31 cellular contexts compared by ENCODE assay signal in genomic region chr17:81994593-81995462, GRCh38. TPM values are rescaled to one million over a fixed set of nuclear protein-coding genes. Genes with fewer than 3 reads are reported as not detected.
DNase-seq lines count a peak whose midpoint lies in the region; ATAC-seq, FAIRE-seq and TF ChIP-seq lines count a peak whose summit lies in the region.
"Had no signal": no experiment of that assay in that cellular context is flagged by ENCODE, and none has a peak within 500 bp of the region (broad histone marks: within the 10 kb centered on the region; RNA-seq: fewer than 3 reads in every experiment).

No MANE protein-coding gene starts in this region.

- TF ChIP-seq EP300 in H1 (IDR thresholded peaks at IDR 0.05; ENCODE audit: borderline replicate concordance in 1 of 2, low read depth in 2 of 2, low read length in 2 of 2), result no peak

- no peak overlapping the region for H4K5ac ChIP-seq in H1 (ENCODE audit: insufficient read length, low read depth, low read length)

- H2AK5ac ChIP-seq in H1 (ENCODE audit: low read depth, low read length) (no peak overlapping the region), neuronal stem cell (ENCODE audit: low read depth, low read length) (peak overlapping the region; percentile 96)

- H2BK15ac ChIP-seq in H1 (ENCODE audit: low read length) (no peak overlapping the region), neuronal stem cell (ENCODE audit: low read length) (no peak overlapping the region)

- DNase-seq in stimulated activated naive CD8-positive, alpha-beta T cell treated with anti-CD3 and anti-CD28 coated beads, Interleukin-15, amount 100 ng/mL, for 72 hours, result no peak
- DNase-seq in stimulated activated naive CD8-positive, alpha-beta T cell treated with anti-CD3 and anti-CD28 coated beads, Interleukin-15, Interleukin-2, amounts not matched to agents 100 U/mL and 50 U/mL, for 24 hours, result no peak
- peak in 1 of 2 experiments; percentile 46 for DNase-seq in H1 (ENCODE audit: low read depth in 1 of 2, low spot score in 2 of 2)
- no peak for DNase-seq in neuronal stem cell (ENCODE audit: low spot score)
- DNase-seq in HuH-7 (ENCODE audit: low spot score), result no peak
- DNase-seq in NCI-H2081 (lab: John Stamatoyannopoulos, UW), result no peak
- DNase-seq in GM12892 (ENCODE audit: insufficient read length), result no peak
- DNase-seq: activated B cell treated with CpG ODN at 0.5 μM for 24 hours; activated CD8-positive, alpha-beta memory T cell treated with anti-CD3 and anti-CD28 coated beads, Interleukin-2, amount 50 U/mL, for 4 hours; AML-193; CD8-positive, alpha-beta T cell; DMS79; effector CD4-positive, alpha-beta T cell; foreskin fibroblast; Karpas-422; left colon; MV-4-11; naive thymus-derived CD4-positive, alpha-beta T cell; NCI-H510A treated with DMSO at 0.1 percent for 48 hours; ovary; upper lobe of right lung had no signal

- WGBS in H1 (ENCODE audit: extremely low coverage in 1 of 2, insufficient coverage in 1 of 2, insufficient read length in 1 of 2, insufficient replicate concordance in 2 of 2, low coverage in 1 of 2, low lambda C conversion rate in 2 of 2, missing lambda C conversion rate in 1 of 2), 2 experiments, result 92% methylated on average over 27 of the region's 39 CpGs; no CpG with 5 or more reads in 1 of the 2 experiments
- no CpG with 5 or more reads among the region's 39 CpGs for WGBS in neuronal stem cell (ENCODE audit: extremely low coverage in 2 of 2, insufficient read length in 2 of 2, insufficient replicate concordance in 1 of 2), 2 donors

- peaks cover 11% of the 10 kb centered on the region for H3K4me1 Mint-ChIP-seq in stimulated activated naive CD8-positive, alpha-beta T cell treated with anti-CD3 and anti-CD28 coated beads, Interleukin-15, amount 100 ng/mL, for 72 hours
- H3K4me1 Mint-ChIP-seq: activated B cell treated with CpG ODN at 0.5 μM for 24 hours had no signal

- FAIRE-seq in H1 (lab: Jason Lieb, UNC), result no peak
- FAIRE-seq in GM12892 (lab: Jason Lieb, UNC), result no peak
- FAIRE-seq: HTR-8/SVneo had no signal

- POLR2A ChIA-PET in H1 (lab: Charles Lee; ENCODE audit: partially characterized antibody), result interaction anchor here (1.1 to 1.4 kb wide), 3 partner anchors 9 to 74 kb away, joined by 3 read pairs; no protein-coding TSS in a partner anchor

- TF ChIP-seq POLR2A in H1 (IDR thresholded peaks at IDR 0.05; ENCODE audit: control extremely low read depth in 1 of 2, low read depth in 2 of 2, low read length in 2 of 2) (no peak), GM12892 (IDR thresholded peaks at IDR 0.05; ENCODE audit: low read depth, low read length) (no peak)

- H3K14ac ChIP-seq in H1 (ENCODE audit: insufficient read length), result no peak overlapping the region
- H3K14ac ChIP-seq in neuronal stem cell (ENCODE audit: low read length), result peak overlapping the region; percentile 67

- peaks cover 3 to 15% of the 10 kb centered on the region in 2 experiments for H4K20me1 ChIP-seq in H1 (replicated peaks in 1 of 2; ENCODE audit: control insufficient read depth in 1 of 2, insufficient read depth in 2 of 2, low read length in 2 of 2)

- H2BK12ac ChIP-seq in H1 (ENCODE audit: low read depth, low read length) (0 out of 2 replicates have a peak overlapping the region, but pooled peaks have one; percentile 17), neuronal stem cell (ENCODE audit: low read length) (no peak overlapping the region)

- H2AFZ ChIP-seq in H1 (ENCODE audit: low read length), result no peak overlapping the region
- H2AFZ ChIP-seq in neuronal stem cell (ENCODE audit: low read length), result no peak overlapping the region
- H2AFZ ChIP-seq: GM23338 had no signal

- no peak for TF ChIP-seq CTCF in H1 (IDR thresholded peaks at IDR 0.05; ENCODE audit: control extremely low read depth in 1 of 3, insufficient read depth in 1 of 3, low read depth in 1 of 3, low read length in 3 of 3)

- H3K4me3 ChIP-seq in H1 (ENCODE audit: extremely low read depth in 1 of 4, insufficient read depth in 2 of 4, low read depth in 3 of 4, low read length in 4 of 4) (no peak overlapping the region), neuronal stem cell (ENCODE audit: low read length in 2 of 2) (no peak overlapping the region)
- H3K4me3 ChIP-seq: ascending aorta, GM23338, ovary, right atrium auricular region, upper lobe of right lung had no signal

- H2BK120ac ChIP-seq in H1 (replicated peaks; ENCODE audit: low read depth, low read length) (no peak overlapping the region), neuronal stem cell (ENCODE audit: low read depth, low read length) (no peak overlapping the region)

- H3K79me1 ChIP-seq in H1 (ENCODE audit: low read depth, low read length), result peaks cover 5% of the 10 kb centered on the region
- peaks cover 12% of the 10 kb centered on the region for H3K79me1 ChIP-seq in neuronal stem cell (ENCODE audit: low read depth, low read length)

- H3K4me1 ChIP-seq in H1 (replicated peaks in 1 of 4; ENCODE audit: control insufficient read depth in 3 of 4, insufficient read depth in 4 of 4, low read length in 3 of 4), result peaks cover 0 to 31% (median 27%) of the 10 kb centered on the region in 4 experiments; a peak in 6 of 7 replicates
- H3K4me1 ChIP-seq in neuronal stem cell (ENCODE audit: control insufficient read depth in 2 of 2, insufficient read depth in 1 of 2, low read depth in 1 of 2, low read length in 2 of 2), result peaks cover 25 to 29% of the 10 kb centered on the region in 2 donors

- H3K9me3 ChIP-seq in H1 (ENCODE audit: insufficient read depth in 2 of 2, low read depth in 1 of 2, low read length in 1 of 2) (no peaks in the 10 kb centered on the region), neuronal stem cell (replicated peaks in 1 of 2; ENCODE audit: control insufficient read depth in 2 of 2, insufficient read depth in 1 of 2, low read depth in 1 of 2, low read length in 2 of 2) (peaks cover 3 to 8% of the 10 kb centered on the region in 2 donors)
- H3K9me3 ChIP-seq: ascending aorta, ovary, right atrium auricular region, upper lobe of right lung had no signal

- ATAC-seq in stimulated activated naive CD8-positive, alpha-beta T cell treated with anti-CD3 and anti-CD28 coated beads, Interleukin-15, amount 100 ng/mL, for 72 hours, result peak; percentile 26
- ATAC-seq in stimulated activated naive CD8-positive, alpha-beta T cell treated with anti-CD3 and anti-CD28 coated beads, Interleukin-15, Interleukin-2, amounts not matched to agents 100 U/mL and 50 U/mL, for 24 hours, result no peak
- no peak for ATAC-seq in GM19035 (IDR thresholded peaks at IDR 0.05; ENCODE audit: unreplicated experiment)
- ATAC-seq: activated T-helper 17 cell treated with anti-CD3 and anti-CD28 coated beads, Interleukin-2, amount 50 U/mL, for 72 hours; CD8-positive, alpha-beta T cell; left colon; naive thymus-derived CD4-positive, alpha-beta T cell; upper lobe of right lung had no signal

- H3K27me3 Mint-ChIP-seq in stimulated activated naive CD8-positive, alpha-beta T cell treated with anti-CD3 and anti-CD28 coated beads, Interleukin-15, amount 100 ng/mL, for 72 hours, result no peaks in the 10 kb centered on the region
- H3K27me3 Mint-ChIP-seq: activated B cell treated with CpG ODN at 0.5 μM for 24 hours; activated naive CD8-positive, alpha-beta T cell; activated T-helper 17 cell treated with anti-CD3 and anti-CD28 coated beads, Interleukin-2, amount 50 U/mL, for 72 hours; naive thymus-derived CD4-positive, alpha-beta T cell had no signal

- no peak overlapping the region for H3K23ac ChIP-seq in H1 (ENCODE audit: insufficient read length)
- H3K23ac ChIP-seq in neuronal stem cell (ENCODE audit: low read depth, low read length, poor library complexity), result peak overlapping the region; percentile 73

- H3K4me2 ChIP-seq in H1 (ENCODE audit: insufficient read depth in 1 of 2, low read depth in 2 of 2, low read length in 2 of 2) (no peak overlapping the region), neuronal stem cell (ENCODE audit: insufficient read depth, low read length, poor library complexity, severe bottlenecking) (no peak overlapping the region)
- H3K4me2 ChIP-seq: GM23338 had no signal

- H3K9me3 Mint-ChIP-seq in stimulated activated naive CD8-positive, alpha-beta T cell treated with anti-CD3 and anti-CD28 coated beads, Interleukin-15, amount 100 ng/mL, for 72 hours, result no peaks in the 10 kb centered on the region
- H3K9me3 Mint-ChIP-seq: activated B cell treated with CpG ODN at 0.5 μM for 24 hours; activated T-helper 17 cell treated with anti-CD3 and anti-CD28 coated beads, Interleukin-2, amount 50 U/mL, for 72 hours; CD8-positive, alpha-beta T cell; GM23338; mesothelial cell of epicardium; naive thymus-derived CD4-positive, alpha-beta T cell had no signal

- H2BK20ac ChIP-seq in H1 (ENCODE audit: low read length), result no peak overlapping the region

- H3K4ac ChIP-seq in H1 (replicated peaks; ENCODE audit: insufficient read length, low read depth, low read length), result no peak overlapping the region
- no peak overlapping the region for H3K4ac ChIP-seq in neuronal stem cell (ENCODE audit: low read length)

- H3K18ac ChIP-seq in H1 (ENCODE audit: extremely low read depth, low read length) (no peak overlapping the region), neuronal stem cell (ENCODE audit: low read length) (peak overlapping the region; percentile 87)

- H3K27me3 ChIP-seq in H1 (replicated peaks in 1 of 4; ENCODE audit: control insufficient read depth in 3 of 4, extremely low read depth in 1 of 4, insufficient read depth in 3 of 4, low read length in 3 of 4), result no peaks in the 10 kb centered on the region
- H3K27me3 ChIP-seq in neuronal stem cell (ENCODE audit: control insufficient read depth in 3 of 3, insufficient read depth in 3 of 3, low read depth in 1 of 3, low read length in 3 of 3), result no peaks in the 10 kb centered on the region
- H3K27me3 ChIP-seq: ascending aorta, ovary, right atrium auricular region, upper lobe of right lung had no signal

- H3K27ac Mint-ChIP-seq in stimulated activated naive CD8-positive, alpha-beta T cell treated with anti-CD3 and anti-CD28 coated beads, Interleukin-15, amount 100 ng/mL, for 72 hours, result no peak overlapping the region
- H3K27ac Mint-ChIP-seq: activated B cell treated with CpG ODN at 0.5 μM for 24 hours; activated naive CD8-positive, alpha-beta T cell; activated T-helper 17 cell treated with anti-CD3 and anti-CD28 coated beads, Interleukin-2, amount 50 U/mL, for 72 hours; CD8-positive, alpha-beta T cell; GM23338; mesothelial cell of epicardium; naive thymus-derived CD4-positive, alpha-beta T cell had no signal

- no peaks in the 10 kb centered on the region for H3K23me2 ChIP-seq in H1 (ENCODE audit: low read depth, low read length)

- H3K36me3 ChIP-seq in H1 (ENCODE audit: control insufficient read depth in 2 of 4, insufficient read depth in 4 of 4, low read length in 3 of 4) (no peaks in the 10 kb centered on the region), neuronal stem cell (replicated peaks in 1 of 2; ENCODE audit: control insufficient read depth in 2 of 2, insufficient read depth in 2 of 2, low read length in 2 of 2) (peaks cover 0 to 7% of the 10 kb centered on the region in 2 donors)
- H3K36me3 ChIP-seq: ovary, right atrium auricular region had no signal

- H4K8ac ChIP-seq in H1 (ENCODE audit: extremely low read depth, insufficient read depth, low read length), result peak overlapping the region; percentile 80
- peak overlapping the region; percentile 82 for H4K8ac ChIP-seq in neuronal stem cell (ENCODE audit: low read depth, low read length)

- no peak overlapping the region for H3K4me3 Mint-ChIP-seq in stimulated activated naive CD8-positive, alpha-beta T cell treated with anti-CD3 and anti-CD28 coated beads, Interleukin-15, amount 100 ng/mL, for 72 hours
- H3K4me3 Mint-ChIP-seq: activated B cell treated with CpG ODN at 0.5 μM for 24 hours; activated naive CD8-positive, alpha-beta T cell; activated T-helper 17 cell treated with anti-CD3 and anti-CD28 coated beads, Interleukin-2, amount 50 U/mL, for 72 hours; CD8-positive, alpha-beta T cell; GM23338; mesothelial cell of epicardium; naive thymus-derived CD4-positive, alpha-beta T cell had no signal

- H3K79me2 ChIP-seq in H1 (ENCODE audit: control insufficient read depth in 1 of 2, insufficient read depth in 2 of 2, low read length in 2 of 2), result no peaks in the 10 kb centered on the region; a peak in 1 of 4 replicates

- CTCF ChIA-PET in H1 (lab: Charles Lee; ENCODE audit: partially characterized antibody), result interaction anchor here (1.3 to 3.2 kb wide), 13 partner anchors 10 to 126 kb away, joined by 3 to 20 read pairs (median 6); partner anchors contain the start of gene MAFG

- 0 out of 2 replicates have a peak overlapping the region, but pooled peaks have one; percentile 52 for H2BK5ac ChIP-seq in H1 (ENCODE audit: low read depth, low read length)
- peak overlapping the region; percentile 82 for H2BK5ac ChIP-seq in neuronal stem cell (ENCODE audit: low read length)

- H4K91ac ChIP-seq in H1 (replicated peaks; ENCODE audit: insufficient read length, low read length) (no peak overlapping the region), neuronal stem cell (ENCODE audit: low read depth, low read length, poor library complexity) (no peak overlapping the region)

- no peak overlapping the region for H3K56ac ChIP-seq in H1 (replicated peaks; ENCODE audit: insufficient read length, low read depth, low read length)

- 0 out of 2 replicates have a peak overlapping the region, but pooled peaks have one; percentile 34 for H3K27ac ChIP-seq in H1 (ENCODE audit: low read depth, low read length)
- H3K27ac ChIP-seq in neuronal stem cell (replicated peaks; ENCODE audit: low read length), result peak overlapping the region; percentile 22
- H3K27ac ChIP-seq: ascending aorta, ovary, right atrium auricular region, upper lobe of right lung had no signal

- no peak for TF ChIP-seq RAD21 in H1 (IDR thresholded peaks at IDR 0.05 in 1 of 2, conservative IDR thresholded peaks at IDR 0.05 in 1 of 2; ENCODE audit: low read depth in 2 of 2, low read length in 2 of 2)

- no peak overlapping the region for H3K9ac ChIP-seq in H1 (replicated peaks in 1 of 4; ENCODE audit: extremely low read depth in 1 of 4, low read depth in 3 of 4, low read length in 3 of 4)
- peak overlapping the region; percentile 77 for H3K9ac ChIP-seq in neuronal stem cell (ENCODE audit: low read depth, low read length, poor library complexity)

RNA-seq across cellular contexts. Expression of gene ASPSCR1, which starts 17.4 kb away (rescaled TPM):
- total RNA-seq in H1 (2021; fragmentation: NEBNext Ultra II Directional; extraction: Animal tissue kit (Norgen Biotek cat#: 25700)), result 41.8 and 43.7 TPM in 2 replicates
- polyA plus RNA-seq in H1 (2011; rRNA removed), result 33.3 and 54.6 TPM in 2 replicates
- 43.7 TPM for polyA plus RNA-seq in H1 (2011; cell fraction: cytosol; rRNA removed)
- 133 TPM for polyA plus RNA-seq in H1 (2011; cell fraction: nucleus; rRNA removed)
- 24.0 to 39.4 TPM (median 37.1 TPM) in 4 replicates for polyA plus RNA-seq in H1 (2012, experiment 1 of 2)
- polyA plus RNA-seq in H1 (2012, experiment 2 of 2), result 26.0 TPM
- 30.1 TPM for polyA plus RNA-seq in H1 (2013, experiment 1 of 2)
- polyA plus RNA-seq in H1 (2013, experiment 2 of 2), result 24.4 TPM
- polyA minus RNA-seq in H1 (2011; rRNA and poly(A)+ RNA removed), result 8.9 and 13.5 TPM in 2 replicates
- 40.8 TPM for polyA minus RNA-seq in H1 (2011; cell fraction: cytosol; rRNA and poly(A)+ RNA removed)
- 50.0 TPM for polyA minus RNA-seq in H1 (2011; cell fraction: nucleus; rRNA and poly(A)+ RNA removed)
- polyA plus RNA-seq in neuronal stem cell (2013, experiment 1 of 2), result 21.8 TPM
- polyA plus RNA-seq in neuronal stem cell (2013, experiment 2 of 2), result 24.2 TPM
- polyA plus RNA-seq in GM12892 (2012; ENCODE audit: missing spikeins), result 12.7 TPM

RNA-seq across cellular contexts. Expression of gene CENPX, which starts 27.9 kb away (rescaled TPM):
- 111 and 116 TPM in 2 replicates for total RNA-seq in H1 (2021; fragmentation: NEBNext Ultra II Directional; extraction: Animal tissue kit (Norgen Biotek cat#: 25700))
- polyA plus RNA-seq in H1 (2011; rRNA removed), result 122 and 133 TPM in 2 replicates
- 131 TPM for polyA plus RNA-seq in H1 (2011; cell fraction: cytosol; rRNA removed)
- polyA plus RNA-seq in H1 (2011; cell fraction: nucleus; rRNA removed), result 145 TPM
- polyA plus RNA-seq in H1 (2012, experiment 1 of 2), result 94.8 to 140 TPM (median 130 TPM) in 4 replicates
- polyA plus RNA-seq in H1 (2012, experiment 2 of 2), result 158 TPM
- polyA plus RNA-seq in H1 (2013, experiment 1 of 2), result 61.6 TPM
- polyA plus RNA-seq in H1 (2013, experiment 2 of 2), result 59.1 TPM
- polyA minus RNA-seq in H1 (2011; rRNA and poly(A)+ RNA removed), result 21.3 and 26.4 TPM in 2 replicates
- polyA minus RNA-seq in H1 (2011; cell fraction: cytosol; rRNA and poly(A)+ RNA removed), result 35.9 TPM
- 36.4 TPM for polyA minus RNA-seq in H1 (2011; cell fraction: nucleus; rRNA and poly(A)+ RNA removed)
- 45.1 TPM for polyA plus RNA-seq in neuronal stem cell (2013, experiment 1 of 2)
- 45.1 TPM for polyA plus RNA-seq in neuronal stem cell (2013, experiment 2 of 2)
- 67.6 TPM for polyA plus RNA-seq in GM12892 (2012; ENCODE audit: missing spikeins)

RNA-seq across cellular contexts. Expression of gene LRRC45, which starts 28.3 kb away (rescaled TPM):
- total RNA-seq in H1 (2021; fragmentation: NEBNext Ultra II Directional; extraction: Animal tissue kit (Norgen Biotek cat#: 25700)), result 28.2 and 29.0 TPM in 2 replicates
- 11.5 and 17.3 TPM in 2 replicates for polyA plus RNA-seq in H1 (2011; rRNA removed)
- 23.7 TPM for polyA plus RNA-seq in H1 (2011; cell fraction: cytosol; rRNA removed)
- polyA plus RNA-seq in H1 (2011; cell fraction: nucleus; rRNA removed), result 96.6 TPM
- polyA plus RNA-seq in H1 (2012, experiment 1 of 2), result 15.2 to 25.5 TPM (median 25.4 TPM) in 4 replicates
- 17.3 TPM for polyA plus RNA-seq in H1 (2012, experiment 2 of 2)
- polyA plus RNA-seq in H1 (2013, experiment 1 of 2), result 14.7 TPM
- 13.4 TPM for polyA plus RNA-seq in H1 (2013, experiment 2 of 2)
- 7.8 and 8.0 TPM in 2 replicates for polyA minus RNA-seq in H1 (2011; rRNA and poly(A)+ RNA removed)
- 14.1 TPM for polyA minus RNA-seq in H1 (2011; cell fraction: cytosol; rRNA and poly(A)+ RNA removed)
- polyA minus RNA-seq in H1 (2011; cell fraction: nucleus; rRNA and poly(A)+ RNA removed), result 21.5 TPM
- polyA plus RNA-seq in neuronal stem cell (2013, experiment 1 of 2), result 13.2 TPM
- 12.5 TPM for polyA plus RNA-seq in neuronal stem cell (2013, experiment 2 of 2)
- polyA plus RNA-seq in GM12892 (2012; ENCODE audit: missing spikeins), result 10.8 TPM

RNA-seq across cellular contexts. Expression of gene NOTUM, which starts 33.8 kb away (rescaled TPM):
- total RNA-seq in H1 (2021; fragmentation: NEBNext Ultra II Directional; extraction: Animal tissue kit (Norgen Biotek cat#: 25700)), result 0.76 and 1.1 TPM in 2 replicates
- 0.45 and 1.1 TPM in 2 replicates for polyA plus RNA-seq in H1 (2011; rRNA removed)
- polyA plus RNA-seq in H1 (2011; cell fraction: cytosol; rRNA removed), result 0.80 TPM
- polyA plus RNA-seq in H1 (2011; cell fraction: nucleus; rRNA removed), result 1.4 TPM
- 0.34 to 0.56 TPM (median 0.48 TPM) in 3 of 4 replicates, not detected in the other for polyA plus RNA-seq in H1 (2012, experiment 1 of 2)
- 0.30 TPM for polyA plus RNA-seq in H1 (2012, experiment 2 of 2)
- polyA plus RNA-seq in H1 (2013, experiment 1 of 2), result 0.63 TPM
- polyA plus RNA-seq in H1 (2013, experiment 2 of 2), result 0.46 TPM
- 0.25 TPM in 1 of 2 replicates, not detected in the other for polyA minus RNA-seq in H1 (2011; rRNA and poly(A)+ RNA removed)
- polyA minus RNA-seq in H1 (2011; cell fraction: cytosol; rRNA and poly(A)+ RNA removed), result not detected
- polyA minus RNA-seq in H1 (2011; cell fraction: nucleus; rRNA and poly(A)+ RNA removed), result 1.00 TPM
- polyA plus RNA-seq in neuronal stem cell (2013, experiment 1 of 2), result 0.33 TPM
- polyA plus RNA-seq in neuronal stem cell (2013, experiment 2 of 2), result 0.30 TPM
- polyA plus RNA-seq in GM12892 (2012; ENCODE audit: missing spikeins), result not detected
- total RNA-seq: activated B cell treated with CpG ODN at 0.5 μM for 24 hours; ascending aorta; CD8-positive, alpha-beta T cell; epithelial cell of proximal tubule; left colon had no signal

RNA-seq across cellular contexts. Expression of gene RAC3, which starts 36.6 kb away (rescaled TPM):
- 167 and 177 TPM in 2 replicates for total RNA-seq in H1 (2021; fragmentation: NEBNext Ultra II Directional; extraction: Animal tissue kit (Norgen Biotek cat#: 25700))
- 299 and 520 TPM in 2 replicates for polyA plus RNA-seq in H1 (2011; rRNA removed)
- 290 TPM for polyA plus RNA-seq in H1 (2011; cell fraction: cytosol; rRNA removed)
- polyA plus RNA-seq in H1 (2011; cell fraction: nucleus; rRNA removed), result 408 TPM
- polyA plus RNA-seq in H1 (2012, experiment 1 of 2), result 93.2 to 160 TPM (median 150 TPM) in 4 replicates
- polyA plus RNA-seq in H1 (2012, experiment 2 of 2), result 143 TPM
- 141 TPM for polyA plus RNA-seq in H1 (2013, experiment 1 of 2)
- 139 TPM for polyA plus RNA-seq in H1 (2013, experiment 2 of 2)
- polyA minus RNA-seq in H1 (2011; rRNA and poly(A)+ RNA removed), result 54.1 and 62.9 TPM in 2 replicates
- polyA minus RNA-seq in H1 (2011; cell fraction: cytosol; rRNA and poly(A)+ RNA removed), result 82.6 TPM
- 83.3 TPM for polyA minus RNA-seq in H1 (2011; cell fraction: nucleus; rRNA and poly(A)+ RNA removed)
- polyA plus RNA-seq in neuronal stem cell (2013, experiment 1 of 2), result 61.3 TPM
- polyA plus RNA-seq in neuronal stem cell (2013, experiment 2 of 2), result 55.7 TPM
- polyA plus RNA-seq in GM12892 (2012; ENCODE audit: missing spikeins), result 2.2 TPM
- total RNA-seq: A172, ascending aorta had no signal
- polyA plus RNA-seq: naive thymus-derived CD4-positive, alpha-beta T cell had no signal
